8 cellular contexts compared by ENCODE assay signal in the genomic region with DNA sequence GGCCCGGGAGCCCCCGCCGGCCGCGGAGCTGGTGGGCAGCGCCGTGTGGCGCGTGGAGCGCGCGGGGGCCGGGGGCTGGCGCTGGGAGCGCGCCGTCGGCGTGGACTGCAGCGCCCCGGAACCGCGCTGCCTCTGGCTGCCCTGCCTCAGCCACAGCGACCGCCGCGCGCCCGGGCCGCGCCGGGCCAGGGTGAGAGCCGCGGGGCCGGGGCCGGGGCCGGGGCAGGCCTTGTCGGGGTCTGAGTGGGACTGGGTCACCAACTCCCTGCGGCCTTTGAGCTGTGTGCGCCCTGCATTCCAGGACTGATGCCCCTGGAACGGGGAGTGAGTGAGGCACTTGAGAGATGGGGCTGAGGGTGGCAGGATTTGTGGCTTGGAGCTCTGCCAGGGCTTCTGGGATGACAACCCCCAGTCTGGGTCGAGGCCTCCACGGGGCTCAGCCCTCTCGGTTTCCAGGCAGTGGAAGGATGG. TPM values are rescaled to one million over a fixed set of nuclear protein-coding genes. Genes with fewer than 3 reads are reported as not detected.
DNase-seq lines count a peak whose midpoint lies in the region; ATAC-seq and TF ChIP-seq lines count a peak whose summit lies in the region.

No MANE protein-coding gene starts in this region.

- H3K4me3 ChIP-seq in H7 (ENCODE audit: insufficient read depth, low read depth, low read length) (peak overlapping the region; percentile 48), gastroesophageal sphincter (peak overlapping the region; percentile 23 to 56), skeletal muscle tissue (ENCODE audit: low read length in 3 of 3) (peak overlapping the region; percentile 43 to 63 (median 62))

- H3K9me3 ChIP-seq in gastroesophageal sphincter = no peaks in the 10 kb centered on the region
- H3K9me3 ChIP-seq in skeletal muscle tissue (ENCODE audit: control insufficient read depth in 3 of 3, low read length in 3 of 3) = no peaks in the 10 kb centered on the region

- no peak for ATAC-seq in gastroesophageal sphincter

- TF ChIP-seq POLR2A in gastroesophageal sphincter (IDR thresholded peaks at IDR 0.05) = no peak

- peak overlapping the region; percentile 62 to 69 (median 63) for H3K9ac ChIP-seq in skeletal muscle tissue (ENCODE audit: low read depth in 1 of 3, low read length in 3 of 3)

- DNase-seq in H7 (peak; percentile 78), SW480 (ENCODE audit: low spot score) (peak; percentile 45), NCI-H526 treated with DMSO at 0.1 percent for 48 hours (lab: John Stamatoyannopoulos, UW) (no peak), HEK293T (ENCODE audit: extremely low spot score) (no peak), DMS153 (lab: John Stamatoyannopoulos, UW) (no peak), COR-L47 (lab: John Stamatoyannopoulos, UW) (no peak)

- H3K36me3 ChIP-seq in H7 (replicated peaks; ENCODE audit: control insufficient read depth, insufficient read depth, low read length) (peaks cover 12% of the 10 kb centered on the region), gastroesophageal sphincter (peaks cover 0 to 14% of the 10 kb centered on the region in 2 donors), skeletal muscle tissue (ENCODE audit: control insufficient read depth in 3 of 3, insufficient read depth in 3 of 3, low read length in 3 of 3) (peaks cover 0 to 7% (median 4%) of the 10 kb centered on the region in 3 donors)

- no peaks in the 10 kb centered on the region for H3K27me3 ChIP-seq in H7 (ENCODE audit: control insufficient read depth, insufficient read depth, low read length)
- no peaks in the 10 kb centered on the region for H3K27me3 ChIP-seq in gastroesophageal sphincter
- H3K27me3 ChIP-seq in skeletal muscle tissue (ENCODE audit: control insufficient read depth in 3 of 3, insufficient read depth in 3 of 3, low read length in 3 of 3) = peaks cover 0 to 6% (median 0%) of the 10 kb centered on the region in 3 donors

- peak overlapping the region; percentile 27 to 92 (median 88) for H3K27ac ChIP-seq in gastroesophageal sphincter
- H3K27ac ChIP-seq in skeletal muscle tissue (ENCODE audit: low read depth, low read length) = peak overlapping the region; percentile 75

- WGBS in gastroesophageal sphincter (ENCODE audit: low coverage in 1 of 2), 2 donors = 5% methylated on average over 3 of the region's 44 CpGs; no CpG with 5 or more reads in 1 of the 2 donors

- POLR2A ChIA-PET in HEK293T (lab: Yijun Ruan, JAX) = no interaction called here

- CTCF ChIA-PET in HEK293T (lab: Yijun Ruan, JAX) = no interaction called here

- TF ChIP-seq EP300 in gastroesophageal sphincter (IDR thresholded peaks at IDR 0.05) = no peak

- TF ChIP-seq CTCF in gastroesophageal sphincter (IDR thresholded peaks at IDR 0.05) = no peak

- H3K4me1 ChIP-seq in gastroesophageal sphincter (peaks cover 0 to 81% (median 55%) of the 10 kb centered on the region in 3 donors), skeletal muscle tissue (ENCODE audit: control insufficient read depth in 3 of 3, insufficient read depth in 3 of 3, low read length in 3 of 3) (peaks cover 34 to 70% (median 70%) of the 10 kb centered on the region in 3 donors)

TF ChIP-seq in HEK293T, 16 proteins besides CTCF, POLR2A, EP300 and RAD21:
- TF ChIP-seq, protein P1, sequence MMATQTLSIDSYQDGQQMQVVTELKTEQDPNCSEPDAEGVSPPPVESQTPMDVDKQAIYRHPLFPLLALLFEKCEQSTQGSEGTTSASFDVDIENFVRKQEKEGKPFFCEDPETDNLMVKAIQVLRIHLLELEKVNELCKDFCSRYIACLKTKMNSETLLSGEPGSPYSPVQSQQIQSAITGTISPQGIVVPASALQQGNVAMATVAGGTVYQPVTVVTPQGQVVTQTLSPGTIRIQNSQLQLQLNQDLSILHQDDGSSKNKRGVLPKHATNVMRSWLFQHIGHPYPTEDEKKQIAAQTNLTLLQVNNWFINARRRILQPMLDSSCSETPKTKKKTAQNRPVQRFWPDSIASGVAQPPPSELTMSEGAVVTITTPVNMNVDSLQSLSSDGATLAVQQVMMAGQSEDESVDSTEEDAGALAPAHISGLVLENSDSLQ (IDR thresholded peaks at IDR 0.05) = no peak
- no peak for TF ChIP-seq BHLHE40 (IDR thresholded peaks at IDR 0.05; ENCODE audit: borderline replicate concordance)
- no peak for TF ChIP-seq FOXA1 (IDR thresholded peaks at IDR 0.05)
- no peak for TF ChIP-seq TARDBP (IDR thresholded peaks at IDR 0.05)
- TF ChIP-seq LEF1 (IDR thresholded peaks at IDR 0.05; ENCODE audit: borderline replicate concordance) = no peak
- TF ChIP-seq ARNT (IDR thresholded peaks at IDR 0.05) = no peak
- TF ChIP-seq FOXK2 (IDR thresholded peaks at IDR 0.05) = no peak
- TF ChIP-seq L3MBTL2 (conservative IDR thresholded peaks at IDR 0.05) = no peak
- no peak for TF ChIP-seq HDGF (IDR thresholded peaks at IDR 0.05; ENCODE audit: borderline replicate concordance)
- TF ChIP-seq NFRKB (IDR thresholded peaks at IDR 0.05) = no peak
- no peak for TF ChIP-seq CTBP1 (IDR thresholded peaks at IDR 0.05; ENCODE audit: borderline replicate concordance)
- TF ChIP-seq SUZ12 (IDR thresholded peaks at IDR 0.05) = no peak
- no peak for TF ChIP-seq ELF4 (IDR thresholded peaks at IDR 0.05)
- TF ChIP-seq ZNF384 (IDR thresholded peaks at IDR 0.05) = no peak
- TF ChIP-seq FOXM1 (IDR thresholded peaks at IDR 0.05; ENCODE audit: borderline replicate concordance) = no peak
- no peak for TF ChIP-seq SP1 (IDR thresholded peaks at IDR 0.05)

RNA-seq across cellular contexts. Expression of a gene that starts 25.7 kb away (rescaled TPM):
- 15.4 and 17.2 TPM in 2 replicates for total RNA-seq in H7 (2014; rRNA removed; shearing (Covaris generic))
- total RNA-seq in gastroesophageal sphincter (100 to 1,000 TPM in 1 of 4 donors, 10 to 100 TPM in 3; 45.3 to 132 (median 82.8) TPM), skeletal muscle tissue (25.6 TPM)

Comparison
In these comparisons a context has a peak if more than half of its experiments do, and no peak if none do; other contexts are left out.
1. DNase-seq: peak in H7 (single experiment) and SW480 (single experiment); none in NCI-H526 treated with DMSO at 0.1 percent for 48 hours (single experiment), HEK293T (single experiment), DMS153 (single experiment) and COR-L47 (single experiment).
2. Peak in every context shown above with its lines, with median percentiles within 50 percentile points of each other: H3K4me3 ChIP-seq.